ENCODE assay signal across 19 cellular contexts in the genomic region with DNA sequence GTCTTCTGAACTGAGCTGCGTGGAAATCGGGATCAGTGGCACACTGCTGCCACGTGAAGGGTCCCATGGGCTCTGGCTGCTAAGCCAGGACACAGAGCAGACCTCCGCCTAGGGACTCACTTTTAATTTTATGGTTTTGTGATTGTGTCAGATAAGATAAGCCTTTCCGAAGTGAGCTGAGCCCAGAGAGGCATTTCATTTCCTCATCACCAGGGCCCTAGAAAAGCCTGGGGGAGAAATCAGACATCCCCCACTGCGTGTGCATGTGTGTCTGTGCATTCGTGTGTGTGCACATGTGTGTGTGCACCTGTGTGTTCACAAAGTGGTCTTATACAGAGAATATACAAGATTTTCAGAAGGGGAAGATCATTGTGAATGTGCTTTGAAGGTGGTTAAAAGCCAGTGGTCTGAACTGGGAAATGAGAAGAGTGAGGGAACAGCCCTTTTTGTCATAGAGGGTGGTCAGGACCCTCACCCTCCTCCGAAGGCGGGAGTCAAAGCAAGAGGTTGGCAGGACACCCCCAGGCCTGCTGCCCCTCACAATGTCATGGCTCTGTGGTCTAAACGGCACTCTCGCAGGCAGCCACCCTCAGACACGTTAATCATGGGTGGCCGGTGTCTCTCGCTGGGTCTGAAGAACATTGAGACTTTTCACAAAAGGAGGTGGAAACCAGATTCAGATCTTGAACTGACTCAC.
DNase-seq lines count a peak whose midpoint lies in the region; ATAC-seq and TF ChIP-seq lines count a peak whose summit lies in the region.
"Had no signal": no experiment of that assay in that cellular context is flagged by ENCODE, and none has a peak within 500 bp of the region (broad histone marks: within the 10 kb centered on the region; RNA-seq: fewer than 3 reads in every experiment).

No MANE protein-coding gene starts in this region.

- ATAC-seq in left colon (peak; percentile 54), GM18909 (IDR thresholded peaks at IDR 0.05; ENCODE audit: poor library complexity, unreplicated experiment) (no peak)
- ATAC-seq in stimulated activated naive CD8-positive, alpha-beta T cell treated with anti-CD3 and anti-CD28 coated beads, Interleukin-15, Interleukin-2, amounts not matched to agents 100 U/mL and 50 U/mL, for 24 hours = no peak
- no peak for ATAC-seq in CD4-positive, alpha-beta T cell (ENCODE audit: poor library complexity)

- DNase-seq in right atrium auricular region (ENCODE audit: low spot score) = peak; percentile 40
- no peak for DNase-seq in cardiac septum (ENCODE audit: low spot score)
- DNase-seq in NB4 (ENCODE audit: low read depth) = peak; percentile 56
- no peak for DNase-seq in left colon
- no peak for DNase-seq in stimulated activated naive CD8-positive, alpha-beta T cell treated with anti-CD3 and anti-CD28 coated beads, Interleukin-15, Interleukin-2, amounts not matched to agents 100 U/mL and 50 U/mL, for 24 hours
- no peak for DNase-seq in NCI-H226
- no peak for DNase-seq in CD4-positive, alpha-beta T cell
- DNase-seq: 8988T; CD4-positive, CD25-positive, alpha-beta regulatory T cell; DMS53; H9; NCI-H1417 treated with DMSO at 0.1 percent for 48 hours; NCI-H187 treated with DMSO at 0.1 percent for 48 hours; NCI-H345; NCI-H524 treated with DMSO at 0.1 percent for 48 hours; PC-9; SIG-M5 had no signal

- no peaks in the 10 kb centered on the region for H3K9me3 ChIP-seq in right atrium auricular region
- no peaks in the 10 kb centered on the region for H3K9me3 ChIP-seq in CD4-positive, alpha-beta T cell (ENCODE audit: control insufficient read depth, low read length)

- H3K4me1 ChIP-seq in right atrium auricular region = no peaks in the 10 kb centered on the region

- H3K27ac ChIP-seq in right atrium auricular region = no peak overlapping the region
- no peak overlapping the region for H3K27ac ChIP-seq in CD4-positive, alpha-beta T cell (ENCODE audit: low read depth, low read length)
- H3K27ac ChIP-seq: PC-9, RWPE1 had no signal

- H3K27ac Mint-ChIP-seq in CD4-positive, alpha-beta T cell = no peak overlapping the region
- H3K27ac Mint-ChIP-seq: CD4-positive, CD25-positive, alpha-beta regulatory T cell; H9 had no signal

- no peaks in the 10 kb centered on the region for H3K36me3 ChIP-seq in right atrium auricular region

- no peaks in the 10 kb centered on the region for H3K27me3 ChIP-seq in right atrium auricular region
- H3K27me3 ChIP-seq in CD4-positive, alpha-beta T cell (ENCODE audit: control insufficient read depth, insufficient read depth, low read length) = peaks cover 3% of the 10 kb centered on the region

- no peak overlapping the region for H3K4me3 Mint-ChIP-seq in CD4-positive, alpha-beta T cell
- H3K4me3 Mint-ChIP-seq: CD4-positive, CD25-positive, alpha-beta regulatory T cell; H9 had no signal

- TF ChIP-seq CTCF in right atrium auricular region (IDR thresholded peaks at IDR 0.05) (no peak), NB4 (IDR thresholded peaks at IDR 0.05; ENCODE audit: low read depth, low read length) (no peak)
- TF ChIP-seq CTCF in CD4-positive, alpha-beta T cell (IDR thresholded peaks at IDR 0.05) = no peak

- H3K4me1 Mint-ChIP-seq in CD4-positive, alpha-beta T cell (ENCODE audit: low read depth) = no peaks in the 10 kb centered on the region
- H3K4me1 Mint-ChIP-seq: CD4-positive, CD25-positive, alpha-beta regulatory T cell had no signal

- CTCF ChIA-PET in CD4-positive, alpha-beta T cell (lab: Charles Lee) = no interaction called here

- no peak for TF ChIP-seq POLR2A in NB4 (IDR thresholded peaks at IDR 0.05; ENCODE audit: extremely low read depth, insufficient read length)

- no peaks in the 10 kb centered on the region for H3K36me3 Mint-ChIP-seq in CD4-positive, alpha-beta T cell (ENCODE audit: low read depth)
- H3K36me3 Mint-ChIP-seq: CD4-positive, CD25-positive, alpha-beta regulatory T cell had no signal

- intact Hi-C loops in cardiac septum (cut with DNase I) (no loop called here), left colon (cut with DNase I, micrococcal nuclease) (no loop called here)
- intact Hi-C loops in CD4-positive, alpha-beta T cell (cut with DNase I, micrococcal nuclease) = no loop called here

- POLR2A ChIA-PET in CD4-positive, alpha-beta T cell (lab: Charles Lee) = no interaction called here

- H3K9me3 Mint-ChIP-seq in CD4-positive, alpha-beta T cell = no peaks in the 10 kb centered on the region

- no peak overlapping the region for H3K4me3 ChIP-seq in right atrium auricular region
- no peak overlapping the region for H3K4me3 ChIP-seq in NB4 (ENCODE audit: low read depth, low read length)
- H3K4me3 ChIP-seq: PC-9 had no signal

- H3K27me3 Mint-ChIP-seq in CD4-positive, alpha-beta T cell = no peaks in the 10 kb centered on the region
- H3K27me3 Mint-ChIP-seq: CD4-positive, CD25-positive, alpha-beta regulatory T cell had no signal

Comparison
In these comparisons a context has a peak if more than half of its experiments do, and no peak if none do; other contexts are left out.
1. DNase-seq: peak in right atrium auricular region (single experiment) and NB4 (single experiment); none in cardiac septum (single experiment), left colon (0 of 2), stimulated activated naive CD8-positive, alpha-beta T cell treated with anti-CD3 and anti-CD28 coated beads, Interleukin-15, Interleukin-2, amounts not matched to agents 100 U/mL and 50 U/mL, for 24 hours (single experiment), NCI-H226 (single experiment) and CD4-positive, alpha-beta T cell (0 of 10).